ENCODE assay signal across 29 cellular contexts in genomic region chr18:10690376-10690775, GRCh38.
"Had no signal": no experiment of that assay in that cellular context is flagged by ENCODE, and none has a peak within 500 bp of the region (broad histone marks: within the 10 kb centered on the region; RNA-seq: fewer than 3 reads in every experiment).

No MANE protein-coding gene starts in this region.

- H3K27ac ChIP-seq: body of pancreas, cardiac muscle cell, coronary artery, gastroesophageal sphincter, parathyroid adenoma, right atrium auricular region, suprapubic skin, tibial artery, upper lobe of right lung, VCaP had no signal

- H3K27ac Mint-ChIP-seq: activated naive CD8-positive, alpha-beta T cell; naive B cell; stimulated activated naive B cell treated with anti-CD40 and anti-IgM and Interleukin-4, amounts not matched to agents 10 μg/mL and 1 μg/mL and 100 μg/mL, for 72 hours had no signal

- H3K4me3 ChIP-seq: body of pancreas, cardiac muscle cell, coronary artery, gastroesophageal sphincter, right atrium auricular region, smooth muscle cell, suprapubic skin, tibial artery, upper lobe of right lung had no signal

- H3K79me2 ChIP-seq: parathyroid adenoma had no signal

- H3K36me3 Mint-ChIP-seq: activated naive CD8-positive, alpha-beta T cell; naive B cell; stimulated activated naive B cell treated with anti-CD40 and anti-IgM and Interleukin-4, amounts not matched to agents 10 μg/mL and 1 μg/mL and 100 μg/mL, for 72 hours had no signal

- H3K9me3 Mint-ChIP-seq: effector memory CD8-positive, alpha-beta T cell; naive B cell; stimulated activated naive B cell treated with anti-CD40 and anti-IgM and Interleukin-4, amounts not matched to agents 10 μg/mL and 1 μg/mL and 100 μg/mL, for 72 hours had no signal

- H3K9ac ChIP-seq: parathyroid adenoma had no signal

- FAIRE-seq: keratinocyte had no signal

- H3K36me3 ChIP-seq: cardiac muscle cell, gastroesophageal sphincter, right atrium auricular region, suprapubic skin, tibial artery, upper lobe of right lung had no signal

- H2AFZ ChIP-seq: parathyroid adenoma had no signal

- H3K4me2 ChIP-seq: smooth muscle cell had no signal

- H3K4me3 Mint-ChIP-seq: activated naive CD8-positive, alpha-beta T cell; effector memory CD8-positive, alpha-beta T cell; naive B cell; stimulated activated naive B cell treated with anti-CD40 and anti-IgM and Interleukin-4, amounts not matched to agents 10 μg/mL and 1 μg/mL and 100 μg/mL, for 72 hours had no signal

- H3K27me3 ChIP-seq: body of pancreas, cardiac muscle cell, gastroesophageal sphincter, right atrium auricular region, suprapubic skin, tibial artery, upper lobe of right lung had no signal

- H3K9me3 ChIP-seq: body of pancreas, gastroesophageal sphincter, right atrium auricular region, suprapubic skin, tibial artery, upper lobe of right lung had no signal

- DNase-seq: activated CD4-positive, alpha-beta T cell treated with anti-CD3 and anti-CD28 coated beads for 4 hours; activated CD4-positive, alpha-beta T cell treated with anti-CD3 and anti-CD28 coated beads, Interleukin-2, amount 50 U/mL, for 48 hours; activated CD8-positive, alpha-beta memory T cell treated with anti-CD3 and anti-CD28 coated beads for 24 hours; activated effector memory CD4-positive, alpha-beta T cell treated with Interleukin-2 at 50 U/mL for 16 hours; activated naive CD4-positive, alpha-beta T cell treated with Interleukin-2 at 50 U/mL for 16 hours; aorta; body of pancreas; effector memory CD8-positive, alpha-beta T cell; erythroblast; hippocampal formation; left cardiac atrium; mammary epithelial cell; naive B cell; stimulated activated CD4-positive, alpha-beta T cell treated with anti-CD3 and anti-CD28 coated beads, Interleukin-1b, Interleukin-23, amount 100 ng/mL, for 48 hours; stimulated activated CD4-positive, alpha-beta T cell treated with anti-CD3 and anti-CD28 coated beads, Interleukin-4, amount 100 ng/mL, for 4 hours; stimulated activated CD8-positive, alpha-beta memory T cell treated with anti-CD3 and anti-CD28 coated beads, Interleukin-4, amount 100 ng/mL, for 48 hours; stimulated activated naive B cell treated with anti-CD40 and anti-IgM and Interleukin-4, amounts not matched to agents 10 μg/mL and 1 μg/mL and 100 μg/mL, for 72 hours; tibial artery; upper lobe of right lung had no signal

- H3K4me1 ChIP-seq: body of pancreas, gastroesophageal sphincter, parathyroid adenoma, right atrium auricular region, suprapubic skin, tibial artery, upper lobe of right lung had no signal

- H3K4me1 Mint-ChIP-seq: stimulated activated naive B cell treated with anti-CD40 and anti-IgM and Interleukin-4, amounts not matched to agents 10 μg/mL and 1 μg/mL and 100 μg/mL, for 72 hours had no signal
